ENCODE assay signal across 11 cellular contexts in the genomic region with DNA sequence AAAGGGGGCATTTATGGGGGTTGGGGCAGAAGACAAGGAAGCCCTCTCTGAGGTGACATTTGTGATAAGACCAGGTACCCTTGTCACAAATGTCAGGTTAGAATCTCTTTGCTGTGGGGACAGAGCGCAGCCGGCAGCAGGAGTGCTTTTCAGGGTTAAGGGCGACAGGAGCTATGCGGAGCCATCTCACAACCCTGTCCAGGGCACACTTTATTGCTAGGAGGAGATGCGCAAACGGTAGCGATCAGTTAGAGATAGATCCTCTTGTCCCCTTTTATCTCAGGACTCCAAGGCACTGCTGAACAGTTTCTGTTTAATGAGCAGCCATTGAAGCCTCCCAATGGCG. TPM values are rescaled to one million over a fixed set of nuclear protein-coding genes. Genes with fewer than 3 reads are reported as not detected.
DNase-seq lines count a peak whose midpoint lies in the region; ATAC-seq and TF ChIP-seq lines count a peak whose summit lies in the region.
"Had no signal": no experiment of that assay in that cellular context is flagged by ENCODE, and none has a peak within 500 bp of the region (broad histone marks: within the 10 kb centered on the region; RNA-seq: fewer than 3 reads in every experiment).

No MANE protein-coding gene starts in this region.

- H3K27me3 Mint-ChIP-seq in activated B cell treated with CpG ODN at 0.5 μM for 24 hours (peaks cover 34% of the 10 kb centered on the region), memory B cell (peaks cover 12% of the 10 kb centered on the region)

- H3K4me3 ChIP-seq in left ventricle myocardium inferior (peak overlapping the region; percentile 52), urinary bladder (ENCODE audit: low read depth, low read length) (peak overlapping the region; percentile 50)

- no peaks in the 10 kb centered on the region for H3K36me3 Mint-ChIP-seq in activated B cell treated with CpG ODN at 0.5 μM for 24 hours (ENCODE audit: low read depth)
- no peaks in the 10 kb centered on the region for H3K36me3 Mint-ChIP-seq in memory B cell

- TF ChIP-seq CTCF in left ventricle myocardium inferior (IDR thresholded peaks at IDR 0.05; ENCODE audit: borderline replicate concordance) (no peak), activated B cell treated with CpG ODN at 0.5 μM for 24 hours (IDR thresholded peaks at IDR 0.05) (no peak)

- peaks cover 74% of the 10 kb centered on the region for H3K27me3 ChIP-seq in left ventricle myocardium inferior (ENCODE audit: low read depth)

- intact Hi-C loops in left ventricle myocardium inferior (cut with micrococcal nuclease) = no loop called here
- intact Hi-C loops in Right ventricle myocardium superior (cut with DNase I) = no loop called here
- intact Hi-C loops in activated B cell treated with CpG ODN at 0.5 μM for 24 hours (cut with micrococcal nuclease) = loop anchor here (2.0 kb wide), 1 partner anchor 38 kb away; no protein-coding TSS in a partner anchor

- no peaks in the 10 kb centered on the region for H3K9me3 ChIP-seq in left ventricle myocardium inferior (replicated peaks)

- no peaks in the 10 kb centered on the region for H3K9me3 Mint-ChIP-seq in activated B cell treated with CpG ODN at 0.5 μM for 24 hours
- no peaks in the 10 kb centered on the region for H3K9me3 Mint-ChIP-seq in memory B cell
- H3K9me3 Mint-ChIP-seq: activated T-cell treated with anti-CD3 and anti-CD28 coated beads, Interleukin-2, amount 50 U/mL, for 4 hours had no signal

- no peaks in the 10 kb centered on the region for H3K36me3 ChIP-seq in left ventricle myocardium inferior
- H3K36me3 ChIP-seq in urinary bladder (ENCODE audit: insufficient read depth) = no peaks in the 10 kb centered on the region

- H3K27ac Mint-ChIP-seq in activated B cell treated with CpG ODN at 0.5 μM for 24 hours (no peak overlapping the region), memory B cell (no peak overlapping the region)

- H3K4me1 ChIP-seq in left ventricle myocardium inferior (peaks cover 7% of the 10 kb centered on the region), urinary bladder (ENCODE audit: insufficient read depth) (no peaks in the 10 kb centered on the region)

- DNase-seq in left ventricle myocardium inferior = no peak
- no peak for DNase-seq in Right ventricle myocardium superior
- no peak for DNase-seq in activated B cell treated with CpG ODN at 0.5 μM for 24 hours
- no peak for DNase-seq in memory B cell (ENCODE audit: low spot score in 2 of 2)
- no peak for DNase-seq in stimulated activated CD4-positive, alpha-beta T cell treated with anti-CD3 and anti-CD28 coated beads, Interleukin-12 subunit alpha, Interleukin-12 subunit beta, amount 100 ng/mL, for 4 hours
- DNase-seq: activated T-cell treated with anti-CD3 and anti-CD28 coated beads, Interleukin-2, amount 50 U/mL, for 4 hours; NCI-H524 treated with DMSO at 0.1 percent for 48 hours; T-helper 9 cell had no signal

- WGBS in urinary bladder = 30% methylated on average over 8 of the region's 8 CpGs

- POLR2A ChIA-PET in activated B cell treated with CpG ODN at 0.5 μM for 24 hours (lab: Charles Lee) = no interaction called here

- peak overlapping the region; percentile 52 for H3K4me3 Mint-ChIP-seq in activated B cell treated with CpG ODN at 0.5 μM for 24 hours
- H3K4me3 Mint-ChIP-seq in memory B cell = peak overlapping the region; percentile 37
- H3K4me3 Mint-ChIP-seq: activated T-cell treated with anti-CD3 and anti-CD28 coated beads, Interleukin-2, amount 50 U/mL, for 4 hours had no signal

- H3K4me1 Mint-ChIP-seq in activated B cell treated with CpG ODN at 0.5 μM for 24 hours (peaks cover 5% of the 10 kb centered on the region), memory B cell (no peaks in the 10 kb centered on the region)

- ATAC-seq in Right ventricle myocardium superior (ENCODE audit: poor library complexity) (no peak), activated B cell treated with CpG ODN at 0.5 μM for 24 hours (ENCODE audit: low read depth) (no peak), memory B cell (ENCODE audit: low read depth) (no peak), HG03521 (IDR thresholded peaks at IDR 0.05; ENCODE audit: unreplicated experiment) (no peak), HG02938 (IDR thresholded peaks at IDR 0.05; ENCODE audit: unreplicated experiment) (no peak)

- CTCF ChIA-PET in activated B cell treated with CpG ODN at 0.5 μM for 24 hours (lab: Charles Lee) = no interaction called here

- H3K27ac ChIP-seq in left ventricle myocardium inferior (replicated peaks) = no peak overlapping the region
- no peak overlapping the region for H3K27ac ChIP-seq in urinary bladder (ENCODE audit: low read depth)

RNA-seq across cellular contexts. Expression of a gene that starts 0.4 kb away (rescaled TPM):
- 0.66 TPM for total RNA-seq in left ventricle myocardium inferior
- 0.03 TPM for total RNA-seq in Right ventricle myocardium superior
- not detected in 2 replicates for total RNA-seq in activated B cell treated with CpG ODN at 0.5 μM for 24 hours
- total RNA-seq in urinary bladder = 12.2 TPM
- 37.1 TPM for polyA plus RNA-seq in urinary bladder
